In the genomic region with DNA sequence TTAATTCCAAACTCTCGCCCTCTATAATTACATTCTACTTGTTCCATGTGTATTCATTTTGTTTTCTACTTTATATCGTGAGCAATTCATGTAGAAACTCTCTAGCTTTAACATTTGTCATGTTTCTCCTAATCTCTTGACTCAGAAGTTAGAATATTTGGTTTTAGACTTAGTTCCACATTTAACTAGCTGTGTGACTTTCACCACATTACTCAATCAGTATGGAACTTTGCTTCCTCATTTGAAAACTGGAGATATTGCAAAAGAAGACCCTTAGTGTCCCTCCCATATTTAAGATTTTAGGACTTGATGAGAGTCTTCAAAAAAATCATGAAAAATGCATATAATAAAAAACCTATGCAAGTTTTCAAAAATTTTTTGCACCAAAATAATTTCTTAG, we compare ENCODE assay signal across 21 cellular contexts.
A peak's percentile ranks its signal among the peaks of the same experiment; 100 is the strongest.
DNase-seq lines count a peak whose midpoint lies in the region; ATAC-seq and TF ChIP-seq lines count a peak whose summit lies in the region.
"Had no signal": no experiment of that assay in that cellular context is flagged by ENCODE, and none has a peak within 500 bp of the region (broad histone marks: within the 10 kb centered on the region; RNA-seq: fewer than 3 reads in every experiment).

No MANE protein-coding gene starts in this region.

- CTCF ChIA-PET in naive thymus-derived CD4-positive, alpha-beta T cell (lab: Charles Lee): no interaction called here
- CTCF ChIA-PET in activated CD8-positive, alpha-beta T cell treated with anti-CD3 and anti-CD28 coated beads for 36 hours (lab: Charles Lee): no interaction called here
- CTCF ChIA-PET in activated CD4-positive, alpha-beta T cell treated with anti-CD3 and anti-CD28 coated beads, Interleukin-2, amount 10 ng/mL, durations not matched to agents 7 days and 5 days (lab: Charles Lee): no interaction called here

- no peaks in the 10 kb centered on the region for H3K27me3 ChIP-seq in naive thymus-derived CD4-positive, alpha-beta T cell (ENCODE audit: control insufficient read depth in 2 of 2, insufficient read depth in 2 of 2, low read length in 2 of 2)
- H3K27me3 ChIP-seq: Peyer's patch had no signal

- POLR2A ChIA-PET in naive thymus-derived CD4-positive, alpha-beta T cell (lab: Charles Lee): no interaction called here
- POLR2A ChIA-PET in activated CD8-positive, alpha-beta T cell treated with anti-CD3 and anti-CD28 coated beads for 36 hours (lab: Charles Lee): no interaction called here
- POLR2A ChIA-PET in activated CD4-positive, alpha-beta T cell treated with anti-CD3 and anti-CD28 coated beads, Interleukin-2, amount 10 ng/mL, durations not matched to agents 7 days and 5 days (lab: Charles Lee): no interaction called here

- ATAC-seq in naive thymus-derived CD4-positive, alpha-beta T cell: peak; percentile 38
- no peak for ATAC-seq in activated CD8-positive, alpha-beta T cell treated with anti-CD3 and anti-CD28 coated beads for 36 hours
- ATAC-seq in HG03139 (IDR thresholded peaks at IDR 0.05; ENCODE audit: unreplicated experiment) (no peak), GM21423 (IDR thresholded peaks at IDR 0.05; ENCODE audit: unreplicated experiment) (no peak)
- ATAC-seq: CD8-positive, alpha-beta T cell; HepG2; T-cell had no signal

- DNase-seq in CD1c-positive myeloid dendritic cell (ENCODE audit: extremely low spot score) (peak; percentile 75), MV-4-11 (lab: John Stamatoyannopoulos, UW) (peak; percentile 95), SIG-M5 (lab: John Stamatoyannopoulos, UW) (peak; percentile 39)
- DNase-seq in naive thymus-derived CD4-positive, alpha-beta T cell: no peak
- DNase-seq in activated CD8-positive, alpha-beta T cell treated with anti-CD3 and anti-CD28 coated beads for 36 hours: no peak
- no peak for DNase-seq in activated CD4-positive, alpha-beta T cell treated with anti-CD3 and anti-CD28 coated beads, Interleukin-2, amount 10 ng/mL, durations not matched to agents 7 days and 5 days
- DNase-seq: Calu3; CD8-positive, alpha-beta T cell; GF-D8; GM23248; HCEC 1CT; KG1; NCI-H1105 treated with DMSO at 0.1 percent for 48 hours; NCI-H1694; NCI-H2081 treated with DMSO at 0.1 percent for 48 hours; NCI-H774; Peyer's patch; T-cell had no signal

- H3K4me1 Mint-ChIP-seq in naive thymus-derived CD4-positive, alpha-beta T cell: no peaks in the 10 kb centered on the region
- no peaks in the 10 kb centered on the region for H3K4me1 Mint-ChIP-seq in activated CD8-positive, alpha-beta T cell treated with anti-CD3 and anti-CD28 coated beads for 36 hours (ENCODE audit: low read depth)
- H3K4me1 Mint-ChIP-seq in activated CD4-positive, alpha-beta T cell treated with anti-CD3 and anti-CD28 coated beads, Interleukin-2, amount 10 ng/mL, durations not matched to agents 7 days and 5 days: no peaks in the 10 kb centered on the region
- H3K4me1 Mint-ChIP-seq: T-cell had no signal

- H3K4me1 ChIP-seq in naive thymus-derived CD4-positive, alpha-beta T cell (ENCODE audit: control insufficient read depth in 2 of 2, insufficient read depth in 2 of 2, low read length in 2 of 2): no peaks in the 10 kb centered on the region
- H3K4me1 ChIP-seq: Peyer's patch had no signal

- H3K36me3 Mint-ChIP-seq in naive thymus-derived CD4-positive, alpha-beta T cell: no peaks in the 10 kb centered on the region
- no peaks in the 10 kb centered on the region for H3K36me3 Mint-ChIP-seq in activated CD8-positive, alpha-beta T cell treated with anti-CD3 and anti-CD28 coated beads for 36 hours (ENCODE audit: low read depth)
- H3K36me3 Mint-ChIP-seq in activated CD4-positive, alpha-beta T cell treated with anti-CD3 and anti-CD28 coated beads, Interleukin-2, amount 10 ng/mL, durations not matched to agents 7 days and 5 days (ENCODE audit: low read depth): no peaks in the 10 kb centered on the region
- H3K36me3 Mint-ChIP-seq: CD8-positive, alpha-beta T cell; T-cell had no signal

- no peak for TF ChIP-seq CTCF in activated CD8-positive, alpha-beta T cell treated with anti-CD3 and anti-CD28 coated beads for 36 hours (IDR thresholded peaks at IDR 0.05)

- H3K4me3 Mint-ChIP-seq in naive thymus-derived CD4-positive, alpha-beta T cell: no peak overlapping the region
- H3K4me3 Mint-ChIP-seq in activated CD8-positive, alpha-beta T cell treated with anti-CD3 and anti-CD28 coated beads for 36 hours: no peak overlapping the region
- no peak overlapping the region for H3K4me3 Mint-ChIP-seq in activated CD4-positive, alpha-beta T cell treated with anti-CD3 and anti-CD28 coated beads, Interleukin-2, amount 10 ng/mL, durations not matched to agents 7 days and 5 days
- H3K4me3 Mint-ChIP-seq: CD8-positive, alpha-beta T cell; T-cell had no signal

- no peak overlapping the region for H3K27ac ChIP-seq in naive thymus-derived CD4-positive, alpha-beta T cell (ENCODE audit: low read depth, low read length)
- H3K27ac ChIP-seq: GM23248, Peyer's patch had no signal

- H3K9me3 Mint-ChIP-seq in naive thymus-derived CD4-positive, alpha-beta T cell: peaks cover 0 to 3% (median 0%) of the 10 kb centered on the region in 11 donors
- H3K9me3 Mint-ChIP-seq in activated CD8-positive, alpha-beta T cell treated with anti-CD3 and anti-CD28 coated beads for 36 hours: no peaks in the 10 kb centered on the region
- no peaks in the 10 kb centered on the region for H3K9me3 Mint-ChIP-seq in activated CD4-positive, alpha-beta T cell treated with anti-CD3 and anti-CD28 coated beads, Interleukin-2, amount 10 ng/mL, durations not matched to agents 7 days and 5 days
- H3K9me3 Mint-ChIP-seq: CD8-positive, alpha-beta T cell; T-cell had no signal

- no peaks in the 10 kb centered on the region for H3K27me3 Mint-ChIP-seq in naive thymus-derived CD4-positive, alpha-beta T cell
- no peaks in the 10 kb centered on the region for H3K27me3 Mint-ChIP-seq in activated CD8-positive, alpha-beta T cell treated with anti-CD3 and anti-CD28 coated beads for 36 hours
- no peaks in the 10 kb centered on the region for H3K27me3 Mint-ChIP-seq in activated CD4-positive, alpha-beta T cell treated with anti-CD3 and anti-CD28 coated beads, Interleukin-2, amount 10 ng/mL, durations not matched to agents 7 days and 5 days
- H3K27me3 Mint-ChIP-seq: T-cell had no signal

- no peak overlapping the region for H3K4me3 ChIP-seq in naive thymus-derived CD4-positive, alpha-beta T cell (ENCODE audit: low read length)
- H3K4me3 ChIP-seq: GM23248, Peyer's patch had no signal

- intact Hi-C loops in naive thymus-derived CD4-positive, alpha-beta T cell (cut with micrococcal nuclease): no loop called here
- intact Hi-C loops in activated CD8-positive, alpha-beta T cell treated with anti-CD3 and anti-CD28 coated beads for 36 hours (cut with micrococcal nuclease): no loop called here

- no peaks in the 10 kb centered on the region for H3K36me3 ChIP-seq in naive thymus-derived CD4-positive, alpha-beta T cell (ENCODE audit: control insufficient read depth in 2 of 3, insufficient read depth in 3 of 3, low read length in 3 of 3)
- H3K36me3 ChIP-seq: Peyer's patch had no signal

- H3K9me3 ChIP-seq in naive thymus-derived CD4-positive, alpha-beta T cell (ENCODE audit: control insufficient read depth in 2 of 3, low read length in 3 of 3): no peaks in the 10 kb centered on the region
- H3K9me3 ChIP-seq: Peyer's patch had no signal

- H3K27ac Mint-ChIP-seq in naive thymus-derived CD4-positive, alpha-beta T cell: no peak overlapping the region
- H3K27ac Mint-ChIP-seq in activated CD8-positive, alpha-beta T cell treated with anti-CD3 and anti-CD28 coated beads for 36 hours: no peak overlapping the region
- H3K27ac Mint-ChIP-seq in activated CD4-positive, alpha-beta T cell treated with anti-CD3 and anti-CD28 coated beads, Interleukin-2, amount 10 ng/mL, durations not matched to agents 7 days and 5 days: no peak overlapping the region
- H3K27ac Mint-ChIP-seq: CD8-positive, alpha-beta T cell; T-cell had no signal

Comparison
In these comparisons a context has a peak if more than half of its experiments do, and no peak if none do; other contexts are left out.
1. DNase-seq: peak in CD1c-positive myeloid dendritic cell (single experiment), MV-4-11 (single experiment) and SIG-M5 (single experiment); none in naive thymus-derived CD4-positive, alpha-beta T cell (0 of 9), activated CD8-positive, alpha-beta T cell treated with anti-CD3 and anti-CD28 coated beads for 36 hours (single experiment) and activated CD4-positive, alpha-beta T cell treated with anti-CD3 and anti-CD28 coated beads, Interleukin-2, amount 10 ng/mL, durations not matched to agents 7 days and 5 days (single experiment).